ENCODE assay signal across 22 cellular contexts in genomic region chr15:31322486-31322885, GRCh38.
"Had no signal": no experiment of that assay in that cellular context is flagged by ENCODE, and none has a peak within 500 bp of the region (broad histone marks: within the 10 kb centered on the region; RNA-seq: fewer than 3 reads in every experiment).

No MANE protein-coding gene starts in this region.

- H3K9me3 Mint-ChIP-seq: stimulated activated effector memory CD8-positive, alpha-beta T cell treated with anti-CD3 and anti-CD28 coated beads, Interleukin-12 subunit alpha, Interleukin-12 subunit beta, amount 100 ng/mL, for 72 hours; type B pancreatic cell had no signal

- H3K27ac Mint-ChIP-seq: activated CD8-positive, alpha-beta T cell treated with anti-CD3 and anti-CD28 coated beads for 36 hours; activated naive CD8-positive, alpha-beta T cell; activated T-cell treated with anti-CD3 and anti-CD28 coated beads, Interleukin-2, amount 50 U/mL, for 72 hours; type B pancreatic cell; WTC11 had no signal

- H3K4me3 ChIP-seq: esophagus muscularis mucosa, gastroesophageal sphincter, heart right ventricle, left ventricle myocardium inferior, pancreas, testis had no signal

- H3K9me3 ChIP-seq: esophagus muscularis mucosa, heart right ventricle, left ventricle myocardium inferior, pancreas, testis had no signal

- H3K36me3 Mint-ChIP-seq: activated naive CD8-positive, alpha-beta T cell; stimulated activated effector memory CD8-positive, alpha-beta T cell treated with anti-CD3 and anti-CD28 coated beads, Interleukin-12 subunit alpha, Interleukin-12 subunit beta, amount 100 ng/mL, for 72 hours; type B pancreatic cell had no signal

- DNase-seq: activated CD4-positive, alpha-beta T cell treated with anti-CD3 and anti-CD28 coated beads for 4 hours; activated CD8-positive, alpha-beta T cell treated with anti-CD3 and anti-CD28 coated beads for 36 hours; activated gamma-delta T cell; activated T-cell treated with anti-CD3 and anti-CD28 coated beads, Interleukin-2, amount 50 U/mL, for 72 hours; cerebellar nuclear complex; effector CD8-positive, alpha-beta T cell; heart right ventricle; kidney glomerular epithelial cell; left ventricle myocardium inferior; mammary epithelial cell; pancreas; stimulated activated CD4-positive, alpha-beta T cell treated with anti-CD3 and anti-CD28 coated beads, Interleukin-4, amount 100 ng/mL, for 24 hours; testis had no signal

- H3K4me3 Mint-ChIP-seq: activated CD8-positive, alpha-beta T cell treated with anti-CD3 and anti-CD28 coated beads for 36 hours; activated naive CD8-positive, alpha-beta T cell; activated T-cell treated with anti-CD3 and anti-CD28 coated beads, Interleukin-2, amount 50 U/mL, for 72 hours; stimulated activated effector memory CD8-positive, alpha-beta T cell treated with anti-CD3 and anti-CD28 coated beads, Interleukin-12 subunit alpha, Interleukin-12 subunit beta, amount 100 ng/mL, for 72 hours; type B pancreatic cell; WTC11 had no signal

- ATAC-seq: activated CD8-positive, alpha-beta T cell treated with anti-CD3 and anti-CD28 coated beads for 36 hours; activated T-cell treated with anti-CD3 and anti-CD28 coated beads, Interleukin-2, amount 50 U/mL, for 72 hours; gastroesophageal sphincter; heart right ventricle; pancreas; sciatic nerve; stimulated activated effector memory CD8-positive, alpha-beta T cell treated with anti-CD3 and anti-CD28 coated beads, Interleukin-12 subunit alpha, Interleukin-12 subunit beta, amount 100 ng/mL, for 72 hours; WTC11 had no signal

- H3K27ac ChIP-seq: esophagus muscularis mucosa, gastroesophageal sphincter, heart right ventricle, left ventricle myocardium inferior, pancreas, testis had no signal

- H3K27me3 Mint-ChIP-seq: activated CD8-positive, alpha-beta T cell treated with anti-CD3 and anti-CD28 coated beads for 36 hours; activated naive CD8-positive, alpha-beta T cell had no signal

- FAIRE-seq: bronchial epithelial cell, endothelial cell of umbilical vein, pancreas had no signal
